Comparison of ENCODE assay signal across 10 cellular contexts in the genomic region with DNA sequence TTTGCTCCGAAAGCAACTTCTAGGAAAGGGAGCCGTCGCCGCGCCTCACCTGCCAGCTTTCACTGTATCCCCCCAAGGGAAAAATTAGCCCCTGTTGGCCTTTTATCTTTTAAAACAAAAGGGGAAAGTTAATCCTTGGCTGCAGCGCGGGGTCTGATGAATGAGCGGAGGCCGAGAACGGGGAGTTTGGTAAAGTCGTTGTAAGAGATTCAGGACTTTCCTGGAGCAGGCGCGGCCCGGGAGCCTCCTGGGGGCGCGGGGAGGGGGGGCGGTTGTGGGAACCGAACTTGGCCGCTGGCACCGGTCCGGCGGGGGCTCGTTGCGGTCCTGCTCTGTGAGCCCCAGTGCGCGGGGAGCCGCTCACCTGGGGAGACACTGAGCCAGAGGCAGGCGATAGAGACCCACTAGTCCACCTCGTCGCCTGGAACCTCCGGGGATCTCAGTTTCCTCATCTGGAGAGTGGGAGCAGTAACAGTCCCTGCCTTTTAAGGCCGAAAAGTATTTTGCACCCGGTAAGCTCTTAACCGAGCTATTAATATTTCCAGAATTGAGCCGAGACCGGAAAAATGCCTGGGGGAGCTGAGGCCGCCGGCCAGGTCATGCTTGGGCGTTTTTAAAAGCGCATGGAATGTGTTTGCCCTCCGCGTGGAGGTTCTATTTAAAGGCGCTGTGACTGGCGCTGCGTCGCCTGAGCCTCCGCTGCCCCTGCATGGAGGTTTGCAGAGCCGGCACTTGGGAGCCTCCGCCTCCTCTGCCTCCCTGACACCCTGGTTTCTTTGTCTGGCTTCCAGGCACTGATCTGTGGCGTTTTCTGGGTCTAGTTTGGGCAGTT. TPM values are rescaled to one million over a fixed set of nuclear protein-coding genes. Genes with fewer than 3 reads are reported as not detected.
DNase-seq lines count a peak whose midpoint lies in the region; ATAC-seq and TF ChIP-seq lines count a peak whose summit lies in the region.
"Had no signal": no experiment of that assay in that cellular context is flagged by ENCODE, and none has a peak within 500 bp of the region (broad histone marks: within the 10 kb centered on the region; RNA-seq: fewer than 3 reads in every experiment).

No MANE protein-coding gene starts in this region.

- H3K4me3 ChIP-seq in prostate gland: peak overlapping the region; percentile 54 to 61
- no peak overlapping the region for H3K4me3 ChIP-seq in MM.1S (ENCODE audit: low read length)

- H3K4me2 ChIP-seq in MM.1S (ENCODE audit: low read depth, low read length): no peak overlapping the region

- POLR2A ChIA-PET in WTC11 (lab: Charles Lee): no interaction called here

- no peaks in the 10 kb centered on the region for H3K9me3 ChIP-seq in prostate gland
- H3K9me3 ChIP-seq in MM.1S (replicated peaks; ENCODE audit: insufficient read depth, low read length): no peaks in the 10 kb centered on the region

- no peaks in the 10 kb centered on the region for H3K36me3 Mint-ChIP-seq in WTC11

- no peaks in the 10 kb centered on the region for H4K20me1 ChIP-seq in MM.1S (ENCODE audit: insufficient read depth, low read length)

- H3K27me3 ChIP-seq in prostate gland (replicated peaks; ENCODE audit: insufficient read depth): no peaks in the 10 kb centered on the region
- peaks cover 33% of the 10 kb centered on the region for H3K27me3 ChIP-seq in MM.1S (replicated peaks; ENCODE audit: insufficient read depth, low read length)

- intact Hi-C loops in left ventricle myocardium superior (cut with micrococcal nuclease): no loop called here
- intact Hi-C loops in prostate gland (cut with DNase I): no loop called here

- ATAC-seq in WTC11: peak; percentile 3; the same call in 1 of the 2 replicates
- ATAC-seq in left ventricle myocardium superior: peak; percentile 23
- no peak for ATAC-seq in HG02623 (IDR thresholded peaks at IDR 0.05; ENCODE audit: unreplicated experiment)
- ATAC-seq in HG03095 (IDR thresholded peaks at IDR 0.05; ENCODE audit: unreplicated experiment): no peak

- WGBS in prostate gland: 29% methylated on average over 50 of the region's 50 CpGs

- H3K36me3 ChIP-seq in prostate gland (no peaks in the 10 kb centered on the region), MM.1S (replicated peaks; ENCODE audit: insufficient read depth, low read length) (no peaks in the 10 kb centered on the region)

- peak overlapping the region; percentile 81 to 89 for H3K27ac ChIP-seq in prostate gland
- H3K27ac ChIP-seq in MM.1S (ENCODE audit: low read length): no peak overlapping the region
- H3K27ac ChIP-seq: VCaP had no signal

- no peak for TF ChIP-seq POLR2A in prostate gland (IDR thresholded peaks at IDR 0.05)

- CTCF ChIA-PET in WTC11 (lab: Charles Lee): interaction anchor here (0.5 to 2.1 kb wide), 6 partner anchors 11 to 394 kb away, joined by 3 to 14 read pairs (median 4); no protein-coding TSS in a partner anchor

- peak overlapping the region; percentile 68 for H3K4me3 Mint-ChIP-seq in WTC11

- peaks cover 74% of the 10 kb centered on the region for H3K27me3 Mint-ChIP-seq in WTC11 (ENCODE audit: low read depth)

- peak; percentile 59 for DNase-seq in EL
- peak; percentile 32 for DNase-seq in WTC11 (ENCODE audit: low spot score)
- peak; percentile 62 for DNase-seq in left ventricle myocardium superior
- no peak for DNase-seq in prostate gland (ENCODE audit: low spot score)
- DNase-seq in MM.1S: no peak
- no peak for DNase-seq in NCI-H446 treated with DMSO at 0.1 percent for 48 hours (lab: John Stamatoyannopoulos, UW)

- H2AFZ ChIP-seq in MM.1S (ENCODE audit: low read length): no peak overlapping the region

- no peaks in the 10 kb centered on the region for H3K79me2 ChIP-seq in MM.1S (ENCODE audit: low read length)

- H3F3A ChIP-seq in MM.1S (ENCODE audit: insufficient read depth, low read length): no peaks in the 10 kb centered on the region

- H3K4me1 ChIP-seq in prostate gland (replicated peaks): no peaks in the 10 kb centered on the region
- no peaks in the 10 kb centered on the region for H3K4me1 ChIP-seq in MM.1S (ENCODE audit: low read length)

- H3K9ac ChIP-seq in MM.1S (ENCODE audit: low read length): no peak overlapping the region

- TF ChIP-seq CTCF in WTC11 (IDR thresholded peaks at IDR 0.05): no peak
- TF ChIP-seq CTCF in prostate gland (IDR thresholded peaks at IDR 0.05): no peak
- TF ChIP-seq CTCF in MM.1S (IDR thresholded peaks at IDR 0.05; ENCODE audit: low read length): no peak

- H3K4me1 Mint-ChIP-seq in WTC11: 0 out of 2 replicates have a peak, but pooled peaks cover 3% of the 10 kb centered on the region

- H3K9me2 ChIP-seq in MM.1S (replicated peaks; ENCODE audit: insufficient read depth, low read length): no peaks in the 10 kb centered on the region

- H3K27ac Mint-ChIP-seq in WTC11: no peak overlapping the region
- H3K27ac Mint-ChIP-seq: stimulated activated naive CD8-positive, alpha-beta T cell treated with anti-CD3 and anti-CD28 coated beads, Interleukin-15, Interleukin-2, amounts not matched to agents 100 ng/mL and 50 ng/mL, for 24 hours had no signal

- H3K9me3 Mint-ChIP-seq in WTC11: no peaks in the 10 kb centered on the region
- H3K9me3 Mint-ChIP-seq: stimulated activated naive CD8-positive, alpha-beta T cell treated with anti-CD3 and anti-CD28 coated beads, Interleukin-15, Interleukin-2, amounts not matched to agents 100 ng/mL and 50 ng/mL, for 24 hours had no signal

TF ChIP-seq in WTC11, 78 proteins besides CTCF, POLR2A, EP300 and RAD21:
- TF ChIP-seq, protein P1, sequence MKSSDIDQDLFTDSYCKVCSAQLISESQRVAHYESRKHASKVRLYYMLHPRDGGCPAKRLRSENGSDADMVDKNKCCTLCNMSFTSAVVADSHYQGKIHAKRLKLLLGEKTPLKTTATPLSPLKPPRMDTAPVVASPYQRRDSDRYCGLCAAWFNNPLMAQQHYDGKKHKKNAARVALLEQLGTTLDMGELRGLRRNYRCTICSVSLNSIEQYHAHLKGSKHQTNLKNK (CRISPR knock-in tag; IDR thresholded peaks at IDR 0.05): no peak
- TF ChIP-seq GTF2I (CRISPR knock-in tag; conservative IDR thresholded peaks at IDR 0.05): peak; percentile 96

RNA-seq across cellular contexts. Expression of gene EFHD1, which starts 1.1 kb away (rescaled TPM):
- total RNA-seq in WTC11 (2021) (5.4 to 6.8 TPM (median 6.1 TPM) in 3 replicates), left ventricle myocardium superior (21.7 TPM), prostate gland (10 to 100 TPM; 25.9 to 33.1 TPM)

Comparison
In these comparisons a context has a peak if more than half of its experiments do, and no peak if none do; other contexts are left out.
1. DNase-seq: peak in EL (single experiment), WTC11 (single experiment) and left ventricle myocardium superior (single experiment); none in prostate gland (single experiment), MM.1S (single experiment) and NCI-H446 treated with DMSO at 0.1 percent for 48 hours (single experiment).
2. ATAC-seq: peak in WTC11 (single experiment) and left ventricle myocardium superior (single experiment); none in HG02623 (single experiment) and HG03095 (single experiment).